1 cellular context compared by ENCODE assay signal in the genomic region with DNA sequence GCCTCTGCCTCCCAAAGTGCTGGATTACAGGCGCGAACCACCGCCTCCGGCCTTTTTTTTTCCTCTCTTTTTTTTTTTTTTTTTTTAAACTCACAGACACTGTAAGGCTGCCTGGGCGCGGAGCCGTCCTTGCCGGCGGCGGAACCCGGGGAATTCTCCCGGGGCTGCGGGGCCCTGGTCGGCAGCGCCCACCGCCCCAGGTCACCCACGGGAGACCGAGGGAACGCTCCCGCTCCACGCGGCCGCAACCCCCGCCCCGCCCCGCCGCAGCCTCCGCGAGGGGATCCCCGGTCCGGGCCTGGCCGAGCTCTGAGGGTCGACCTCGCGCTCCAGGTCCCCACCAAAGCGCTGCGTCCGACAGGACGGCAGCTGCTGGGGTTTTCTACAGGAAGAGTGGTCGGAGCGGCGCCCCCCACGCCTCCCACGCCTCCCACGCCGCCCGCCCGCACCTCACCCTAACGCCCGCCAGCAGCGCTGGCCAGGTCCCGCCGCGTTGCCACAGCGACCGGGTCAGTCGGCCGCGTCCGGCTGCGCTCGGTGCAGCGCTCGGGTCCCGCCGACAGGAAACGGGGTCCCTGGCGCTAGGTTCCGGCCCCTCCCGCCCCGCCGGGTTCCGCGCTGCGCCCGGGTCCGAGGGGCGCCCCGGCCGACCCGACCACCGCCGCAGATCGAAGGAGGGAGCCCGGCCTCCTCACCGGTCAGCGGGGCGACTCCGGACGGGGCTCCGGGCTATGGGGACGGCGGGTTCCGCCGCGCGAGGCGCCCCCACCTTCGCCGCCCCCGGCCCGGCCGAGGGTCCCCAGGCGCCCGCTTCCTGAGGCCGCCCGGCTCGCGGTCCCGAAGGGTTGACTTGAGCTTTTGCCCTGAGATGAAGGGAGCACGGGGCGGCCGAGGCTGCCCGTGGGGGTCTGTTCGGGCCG.
TF ChIP-seq lines count a peak whose summit lies in the region.

A gene with protein sequence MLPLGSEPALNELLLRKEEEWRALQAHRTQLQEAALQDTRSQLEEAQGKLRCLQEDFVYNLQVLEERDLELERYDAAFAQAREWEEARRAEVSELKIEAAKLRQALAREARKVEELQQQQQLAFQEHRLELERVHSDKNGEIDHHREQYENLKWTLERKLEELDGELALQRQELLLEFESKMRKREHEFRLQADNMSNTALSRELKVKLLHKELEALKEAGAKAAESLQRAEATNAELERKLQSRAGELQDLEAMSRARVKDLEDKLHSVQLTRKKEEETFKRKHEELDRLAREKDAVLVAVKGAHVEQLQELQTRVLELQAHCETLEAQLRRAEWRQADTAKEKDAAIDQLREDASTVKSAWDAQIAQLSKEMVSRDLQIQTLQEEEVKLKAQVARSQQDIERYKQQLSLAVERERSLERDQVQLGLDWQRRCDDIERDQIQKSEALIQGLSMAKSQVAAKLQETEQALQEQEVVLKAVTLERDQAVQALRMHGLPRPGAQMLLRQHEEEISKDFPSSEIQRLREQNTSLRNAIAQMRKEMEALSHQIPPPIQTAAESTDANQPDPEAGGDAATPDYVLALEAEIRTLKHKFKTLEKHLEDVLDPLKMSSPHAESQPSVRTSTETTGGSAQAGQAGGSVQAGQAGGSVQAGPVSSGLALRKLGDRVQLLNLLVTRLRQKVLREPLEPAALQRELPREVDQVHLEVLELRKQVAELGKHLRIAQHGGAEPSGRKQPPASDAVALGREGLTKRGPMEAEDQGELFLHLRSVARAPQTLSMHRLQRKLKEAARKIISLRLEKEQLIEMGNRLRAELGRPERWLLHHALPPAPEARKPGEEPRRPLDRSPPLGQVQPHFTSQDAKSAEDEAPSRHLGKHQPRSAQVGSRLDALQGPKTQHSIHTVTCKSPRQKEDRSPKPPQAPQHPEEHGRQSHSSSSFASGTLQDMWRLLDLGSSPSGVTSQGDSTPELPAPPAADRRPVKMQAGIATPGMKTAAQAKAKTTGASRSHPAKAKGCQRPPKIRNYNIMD (minus strand): TSS at position 512 of the 920 bp plus-strand sequence. CDS start 10,898 bp downstream, outside the sequence.

TF ChIP-seq in HepG2, 621 proteins besides CTCF, POLR2A, EP300 and RAD21 (continued from another document and continues in another):
- peak; percentile 70; the same call in 1 of the 2 replicates for TF ChIP-seq ZNF430 (CRISPR knock-in tag; IDR thresholded peaks at IDR 0.05)
- TF ChIP-seq TBP (CRISPR knock-in tag; IDR thresholded peaks at IDR 0.05): no peak
- TF ChIP-seq ZNF343 (CRISPR knock-in tag; IDR thresholded peaks at IDR 0.05): peak; percentile 47; the same call in 1 of the 2 replicates
- TF ChIP-seq HNRNPH1 (optimal IDR thresholded peaks at IDR 0.05; ENCODE audit: low read depth, low read length): peak; percentile 34
- no peak for TF ChIP-seq RFX5 (IDR thresholded peaks at IDR 0.05; ENCODE audit: low read depth, low read length)
- TF ChIP-seq ZNF136 (CRISPR knock-in tag; IDR thresholded peaks at IDR 0.05; ENCODE audit: low read depth): no peak
- TF ChIP-seq, protein P1, sequence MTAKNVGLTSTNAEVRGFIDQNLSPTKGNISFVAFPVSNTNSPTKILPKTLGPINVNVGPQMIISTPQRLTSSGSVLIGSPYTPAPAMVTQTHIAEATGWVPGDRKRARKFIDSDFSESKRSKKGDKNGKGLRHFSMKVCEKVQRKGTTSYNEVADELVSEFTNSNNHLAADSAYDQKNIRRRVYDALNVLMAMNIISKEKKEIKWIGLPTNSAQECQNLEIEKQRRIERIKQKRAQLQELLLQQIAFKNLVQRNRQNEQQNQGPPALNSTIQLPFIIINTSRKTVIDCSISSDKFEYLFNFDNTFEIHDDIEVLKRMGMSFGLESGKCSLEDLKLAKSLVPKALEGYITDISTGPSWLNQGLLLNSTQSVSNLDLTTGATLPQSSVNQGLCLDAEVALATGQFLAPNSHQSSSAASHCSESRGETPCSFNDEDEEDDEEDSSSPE (CRISPR knock-in tag; IDR thresholded peaks at IDR 0.05): peak; percentile 83
- TF ChIP-seq MZF1 (CRISPR knock-in tag; IDR thresholded peaks at IDR 0.05; ENCODE audit: borderline replicate concordance): no peak
- peak; percentile 73 for TF ChIP-seq JUN (CRISPR knock-in tag; IDR thresholded peaks at IDR 0.05)
- peak; percentile 69 for TF ChIP-seq TBX2 (CRISPR knock-in tag; IDR thresholded peaks at IDR 0.05; ENCODE audit: borderline replicate concordance)
- TF ChIP-seq, protein P2, sequence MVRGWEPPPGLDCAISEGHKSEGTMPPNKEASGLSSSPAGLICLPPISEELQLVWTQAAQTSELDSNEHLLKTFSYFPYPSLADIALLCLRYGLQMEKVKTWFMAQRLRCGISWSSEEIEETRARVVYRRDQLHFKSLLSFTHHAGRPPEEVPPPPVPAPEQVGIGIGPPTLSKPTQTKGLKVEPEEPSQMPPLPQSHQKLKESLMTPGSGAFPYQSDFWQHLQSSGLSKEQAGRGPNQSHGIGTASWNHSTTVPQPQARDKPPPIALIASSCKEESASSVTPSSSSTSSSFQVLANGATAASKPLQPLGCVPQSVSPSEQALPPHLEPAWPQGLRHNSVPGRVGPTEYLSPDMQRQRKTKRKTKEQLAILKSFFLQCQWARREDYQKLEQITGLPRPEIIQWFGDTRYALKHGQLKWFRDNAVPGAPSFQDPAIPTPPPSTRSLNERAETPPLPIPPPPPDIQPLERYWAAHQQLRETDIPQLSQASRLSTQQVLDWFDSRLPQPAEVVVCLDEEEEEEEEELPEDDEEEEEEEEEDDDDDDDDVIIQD (CRISPR knock-in tag; IDR thresholded peaks at IDR 0.05; ENCODE audit: low read depth): no peak
- peak; percentile 87 for TF ChIP-seq ASH2L (IDR thresholded peaks at IDR 0.05; ENCODE audit: insufficient read length, low read depth, low read length)
- TF ChIP-seq HCFC1 (IDR thresholded peaks at IDR 0.05; ENCODE audit: low read depth, low read length): peak; percentile 75
- no peak for TF ChIP-seq HHEX (CRISPR knock-in tag; IDR thresholded peaks at IDR 0.05)
- TF ChIP-seq, protein P3, sequence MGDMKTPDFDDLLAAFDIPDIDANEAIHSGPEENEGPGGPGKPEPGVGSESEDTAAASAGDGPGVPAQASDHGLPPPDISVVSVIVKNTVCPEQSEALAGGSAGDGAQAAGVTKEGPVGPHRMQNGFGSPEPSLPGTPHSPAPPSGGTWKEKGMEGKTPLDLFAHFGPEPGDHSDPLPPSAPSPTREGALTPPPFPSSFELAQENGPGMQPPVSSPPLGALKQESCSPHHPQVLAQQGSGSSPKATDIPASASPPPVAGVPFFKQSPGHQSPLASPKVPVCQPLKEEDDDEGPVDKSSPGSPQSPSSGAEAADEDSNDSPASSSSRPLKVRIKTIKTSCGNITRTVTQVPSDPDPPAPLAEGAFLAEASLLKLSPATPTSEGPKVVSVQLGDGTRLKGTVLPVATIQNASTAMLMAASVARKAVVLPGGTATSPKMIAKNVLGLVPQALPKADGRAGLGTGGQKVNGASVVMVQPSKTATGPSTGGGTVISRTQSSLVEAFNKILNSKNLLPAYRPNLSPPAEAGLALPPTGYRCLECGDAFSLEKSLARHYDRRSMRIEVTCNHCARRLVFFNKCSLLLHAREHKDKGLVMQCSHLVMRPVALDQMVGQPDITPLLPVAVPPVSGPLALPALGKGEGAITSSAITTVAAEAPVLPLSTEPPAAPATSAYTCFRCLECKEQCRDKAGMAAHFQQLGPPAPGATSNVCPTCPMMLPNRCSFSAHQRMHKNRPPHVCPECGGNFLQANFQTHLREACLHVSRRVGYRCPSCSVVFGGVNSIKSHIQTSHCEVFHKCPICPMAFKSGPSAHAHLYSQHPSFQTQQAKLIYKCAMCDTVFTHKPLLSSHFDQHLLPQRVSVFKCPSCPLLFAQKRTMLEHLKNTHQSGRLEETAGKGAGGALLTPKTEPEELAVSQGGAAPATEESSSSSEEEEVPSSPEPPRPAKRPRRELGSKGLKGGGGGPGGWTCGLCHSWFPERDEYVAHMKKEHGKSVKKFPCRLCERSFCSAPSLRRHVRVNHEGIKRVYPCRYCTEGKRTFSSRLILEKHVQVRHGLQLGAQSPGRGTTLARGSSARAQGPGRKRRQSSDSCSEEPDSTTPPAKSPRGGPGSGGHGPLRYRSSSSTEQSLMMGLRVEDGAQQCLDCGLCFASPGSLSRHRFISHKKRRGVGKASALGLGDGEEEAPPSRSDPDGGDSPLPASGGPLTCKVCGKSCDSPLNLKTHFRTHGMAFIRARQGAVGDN (CRISPR knock-in tag; IDR thresholded peaks at IDR 0.05): peak; percentile 82
- peak; percentile 34 for TF ChIP-seq POLR2AphosphoS5 (IDR thresholded peaks at IDR 0.05; ENCODE audit: low read depth, low read length)
- TF ChIP-seq ZNF570 (CRISPR knock-in tag; IDR thresholded peaks at IDR 0.05; ENCODE audit: borderline replicate concordance): no peak
- TF ChIP-seq ZBED4 (CRISPR knock-in tag; IDR thresholded peaks at IDR 0.05; ENCODE audit: borderline replicate concordance): peak; percentile 97
- peak; percentile 3; the same call in 1 of the 2 replicates for TF ChIP-seq ZNF761 (CRISPR knock-in tag; conservative IDR thresholded peaks at IDR 0.05)
- peak; percentile 90 for TF ChIP-seq ZNF362 (CRISPR knock-in tag; IDR thresholded peaks at IDR 0.05; ENCODE audit: borderline replicate concordance)
- 0 out of 2 replicates have a peak, but pooled peaks have one; percentile 32 for TF ChIP-seq PRDM10 (CRISPR knock-in tag; IDR thresholded peaks at IDR 0.05; ENCODE audit: low read depth)
- TF ChIP-seq ZNF251 (CRISPR knock-in tag; IDR thresholded peaks at IDR 0.05): no peak
- peak; percentile 73; the same call in 1 of the 2 replicates for TF ChIP-seq KDM5B (CRISPR knock-in tag; IDR thresholded peaks at IDR 0.05; ENCODE audit: borderline replicate concordance)
- TF ChIP-seq, protein P4, sequence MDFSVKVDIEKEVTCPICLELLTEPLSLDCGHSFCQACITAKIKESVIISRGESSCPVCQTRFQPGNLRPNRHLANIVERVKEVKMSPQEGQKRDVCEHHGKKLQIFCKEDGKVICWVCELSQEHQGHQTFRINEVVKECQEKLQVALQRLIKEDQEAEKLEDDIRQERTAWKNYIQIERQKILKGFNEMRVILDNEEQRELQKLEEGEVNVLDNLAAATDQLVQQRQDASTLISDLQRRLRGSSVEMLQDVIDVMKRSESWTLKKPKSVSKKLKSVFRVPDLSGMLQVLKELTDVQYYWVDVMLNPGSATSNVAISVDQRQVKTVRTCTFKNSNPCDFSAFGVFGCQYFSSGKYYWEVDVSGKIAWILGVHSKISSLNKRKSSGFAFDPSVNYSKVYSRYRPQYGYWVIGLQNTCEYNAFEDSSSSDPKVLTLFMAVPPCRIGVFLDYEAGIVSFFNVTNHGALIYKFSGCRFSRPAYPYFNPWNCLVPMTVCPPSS (IDR thresholded peaks at IDR 0.05): no peak
- no peak; the same call in 1 of the 2 replicates for TF ChIP-seq SOX13 (IDR thresholded peaks at IDR 0.05)
- TF ChIP-seq SOX13 (CRISPR knock-in tag; conservative IDR thresholded peaks at IDR 0.05 in 1 of 2, IDR thresholded peaks at IDR 0.05 in 1 of 2): peak in 1 of 2 experiments; percentile 49; a peak in 1 of 4 replicates
- TF ChIP-seq KDM5A (IDR thresholded peaks at IDR 0.05; ENCODE audit: borderline replicate concordance, low read length): peak; percentile 93
- TF ChIP-seq TEAD3 (CRISPR knock-in tag; optimal IDR thresholded peaks at IDR 0.05; ENCODE audit: borderline replicate concordance): peak; percentile 35
